ENCODE assay signal across 9 cellular contexts in the genomic region with DNA sequence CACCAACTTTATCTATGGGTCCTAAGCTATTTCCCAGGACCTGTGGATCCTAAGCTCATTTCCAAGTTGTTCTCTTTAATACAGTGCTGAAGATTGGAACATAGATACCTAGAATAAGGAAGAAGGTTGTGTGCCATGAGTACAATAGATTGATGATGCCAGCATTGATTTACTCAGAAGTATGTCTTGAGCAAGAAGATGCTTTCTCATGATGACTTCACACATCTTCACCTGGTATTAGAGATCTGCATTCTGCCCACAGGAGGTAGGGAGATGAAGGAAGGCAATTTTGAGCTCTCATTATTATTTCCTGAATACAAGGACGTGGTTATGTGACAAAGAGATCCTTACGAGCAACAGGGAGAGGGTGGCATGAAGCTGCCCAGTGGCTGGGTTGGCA.
"Had no signal": no experiment of that assay in that cellular context is flagged by ENCODE, and none has a peak within 500 bp of the region (broad histone marks: within the 10 kb centered on the region; RNA-seq: fewer than 3 reads in every experiment).

No MANE protein-coding gene starts in this region.

- H3K4me3 ChIP-seq: GM23248, HAP-1 had no signal

- H3K27ac ChIP-seq: GM23248, KMS-11 had no signal

- H3K4me2 ChIP-seq: KMS-11 had no signal

- H3K36me3 ChIP-seq: HAP-1 had no signal

- H3K9me3 ChIP-seq: HAP-1 had no signal

- ATAC-seq: HCT116 had no signal

- DNase-seq: GM23248, GOT3, H7, IMR-90, KBM-7 had no signal

- FAIRE-seq: HTR-8/SVneo had no signal

- H3K9ac ChIP-seq: GM23248, KMS-11 had no signal

- H2AFZ ChIP-seq: GM23248 had no signal
